ENCODE assay signal across 2 cellular contexts in the genomic region with DNA sequence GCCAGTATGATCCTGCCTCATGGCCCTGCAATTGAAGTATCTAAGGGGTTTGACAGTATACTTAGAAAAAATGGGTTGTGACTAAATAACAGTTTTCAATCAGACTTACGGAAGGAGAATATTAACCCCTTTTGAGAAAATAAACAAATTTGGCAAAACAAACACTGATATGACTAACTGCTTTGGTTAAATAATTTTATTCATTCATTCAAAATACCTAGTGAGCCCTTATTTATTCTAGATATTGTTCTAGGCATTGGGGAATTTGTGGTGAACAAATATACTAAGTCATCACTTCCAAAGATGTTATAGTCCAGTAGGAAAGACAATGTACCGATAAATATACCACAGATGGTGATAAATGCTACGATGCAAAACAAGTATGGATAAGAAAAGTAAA.
TF ChIP-seq lines count a peak whose summit lies in the region.

No MANE protein-coding gene starts in this region.

TF ChIP-seq in A549, 52 proteins besides CTCF, POLR2A, EP300 and RAD21:
- TF ChIP-seq, protein P1, sequence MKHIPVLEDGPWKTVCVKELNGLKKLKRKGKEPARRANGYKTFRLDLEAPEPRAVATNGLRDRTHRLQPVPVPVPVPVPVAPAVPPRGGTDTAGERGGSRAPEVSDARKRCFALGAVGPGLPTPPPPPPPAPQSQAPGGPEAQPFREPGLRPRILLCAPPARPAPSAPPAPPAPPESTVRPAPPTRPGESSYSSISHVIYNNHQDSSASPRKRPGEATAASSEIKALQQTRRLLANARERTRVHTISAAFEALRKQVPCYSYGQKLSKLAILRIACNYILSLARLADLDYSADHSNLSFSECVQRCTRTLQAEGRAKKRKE (CRISPR knock-in tag; IDR thresholded peaks at IDR 0.05; ENCODE audit: low read depth): no peak
- TF ChIP-seq, protein P2, sequence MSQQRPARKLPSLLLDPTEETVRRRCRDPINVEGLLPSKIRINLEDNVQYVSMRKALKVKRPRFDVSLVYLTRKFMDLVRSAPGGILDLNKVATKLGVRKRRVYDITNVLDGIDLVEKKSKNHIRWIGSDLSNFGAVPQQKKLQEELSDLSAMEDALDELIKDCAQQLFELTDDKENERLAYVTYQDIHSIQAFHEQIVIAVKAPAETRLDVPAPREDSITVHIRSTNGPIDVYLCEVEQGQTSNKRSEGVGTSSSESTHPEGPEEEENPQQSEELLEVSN (IDR thresholded peaks at IDR 0.05; ENCODE audit: borderline replicate concordance, low read depth): no peak
- TF ChIP-seq RNF2 (IDR thresholded peaks at IDR 0.05; ENCODE audit: borderline replicate concordance, low read depth) (no peak), ESRRA (IDR thresholded peaks at IDR 0.05; ENCODE audit: borderline replicate concordance, low read length) (no peak), KDM5A (IDR thresholded peaks at IDR 0.05) (no peak), MAFK (IDR thresholded peaks at IDR 0.05; ENCODE audit: partially characterized antibody) (no peak), HOXB5 (CRISPR knock-in tag; IDR thresholded peaks at IDR 0.05) (no peak), MYC (IDR thresholded peaks at IDR 0.05; ENCODE audit: borderline replicate concordance, low read length) (no peak), HOXB13 (CRISPR knock-in tag; IDR thresholded peaks at IDR 0.05; ENCODE audit: low read depth) (no peak), HDAC2 (IDR thresholded peaks at IDR 0.05) (no peak)
- TF ChIP-seq, protein P3, sequence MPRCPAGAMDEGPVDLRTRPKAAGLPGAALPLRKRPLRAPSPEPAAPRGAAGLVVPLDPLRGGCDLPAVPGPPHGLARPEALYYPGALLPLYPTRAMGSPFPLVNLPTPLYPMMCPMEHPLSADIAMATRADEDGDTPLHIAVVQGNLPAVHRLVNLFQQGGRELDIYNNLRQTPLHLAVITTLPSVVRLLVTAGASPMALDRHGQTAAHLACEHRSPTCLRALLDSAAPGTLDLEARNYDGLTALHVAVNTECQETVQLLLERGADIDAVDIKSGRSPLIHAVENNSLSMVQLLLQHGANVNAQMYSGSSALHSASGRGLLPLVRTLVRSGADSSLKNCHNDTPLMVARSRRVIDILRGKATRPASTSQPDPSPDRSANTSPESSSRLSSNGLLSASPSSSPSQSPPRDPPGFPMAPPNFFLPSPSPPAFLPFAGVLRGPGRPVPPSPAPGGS (IDR thresholded peaks at IDR 0.05): no peak
- TF ChIP-seq, protein P4, sequence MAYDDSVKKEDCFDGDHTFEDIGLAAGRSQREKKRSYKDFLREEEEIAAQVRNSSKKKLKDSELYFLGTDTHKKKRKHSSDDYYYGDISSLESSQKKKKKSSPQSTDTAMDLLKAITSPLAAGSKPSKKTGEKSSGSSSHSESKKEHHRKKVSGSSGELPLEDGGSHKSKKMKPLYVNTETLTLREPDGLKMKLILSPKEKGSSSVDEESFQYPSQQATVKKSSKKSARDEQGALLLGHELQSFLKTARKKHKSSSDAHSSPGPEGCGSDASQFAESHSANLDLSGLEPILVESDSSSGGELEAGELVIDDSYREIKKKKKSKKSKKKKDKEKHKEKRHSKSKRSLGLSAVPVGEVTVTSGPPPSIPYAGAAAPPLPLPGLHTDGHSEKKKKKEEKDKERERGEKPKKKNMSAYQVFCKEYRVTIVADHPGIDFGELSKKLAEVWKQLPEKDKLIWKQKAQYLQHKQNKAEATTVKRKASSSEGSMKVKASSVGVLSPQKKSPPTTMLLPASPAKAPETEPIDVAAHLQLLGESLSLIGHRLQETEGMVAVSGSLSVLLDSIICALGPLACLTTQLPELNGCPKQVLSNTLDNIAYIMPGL (CRISPR knock-in tag; IDR thresholded peaks at IDR 0.05; ENCODE audit: borderline replicate concordance): no peak

TF ChIP-seq in IMR-90, 13 proteins besides CTCF, POLR2A, EP300 and RAD21:
- no peak for TF ChIP-seq CHD1 (IDR thresholded peaks at IDR 0.05; ENCODE audit: low read depth, low read length)
- TF ChIP-seq, protein P5, sequence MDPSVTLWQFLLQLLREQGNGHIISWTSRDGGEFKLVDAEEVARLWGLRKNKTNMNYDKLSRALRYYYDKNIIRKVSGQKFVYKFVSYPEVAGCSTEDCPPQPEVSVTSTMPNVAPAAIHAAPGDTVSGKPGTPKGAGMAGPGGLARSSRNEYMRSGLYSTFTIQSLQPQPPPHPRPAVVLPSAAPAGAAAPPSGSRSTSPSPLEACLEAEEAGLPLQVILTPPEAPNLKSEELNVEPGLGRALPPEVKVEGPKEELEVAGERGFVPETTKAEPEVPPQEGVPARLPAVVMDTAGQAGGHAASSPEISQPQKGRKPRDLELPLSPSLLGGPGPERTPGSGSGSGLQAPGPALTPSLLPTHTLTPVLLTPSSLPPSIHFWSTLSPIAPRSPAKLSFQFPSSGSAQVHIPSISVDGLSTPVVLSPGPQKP (IDR thresholded peaks at IDR 0.05; ENCODE audit: borderline replicate concordance, low read depth, low read length): no peak
